Comparison of ENCODE assay signal across 29 cellular contexts in the genomic region with DNA sequence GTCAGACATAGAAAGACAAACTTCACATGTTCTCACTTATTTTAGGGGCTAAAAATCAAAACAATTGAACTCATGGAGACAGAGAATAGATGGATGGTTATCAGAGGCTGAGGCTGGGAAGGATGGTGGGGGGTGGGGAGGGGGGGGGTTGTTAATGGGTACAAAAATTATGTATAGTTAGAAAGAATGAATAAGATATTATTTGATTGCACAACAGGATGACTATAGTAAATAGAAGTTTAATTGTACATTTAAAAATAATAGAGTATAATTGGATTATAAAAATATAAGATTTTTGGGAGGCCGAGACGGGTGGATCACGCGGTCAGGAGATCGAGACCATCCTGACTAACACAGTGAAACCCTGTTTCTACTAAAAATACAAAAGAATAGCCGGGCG.
"Had no signal": no experiment of that assay in that cellular context is flagged by ENCODE, and none has a peak within 500 bp of the region (broad histone marks: within the 10 kb centered on the region; RNA-seq: fewer than 3 reads in every experiment).

No MANE protein-coding gene starts in this region.

- H3K36me3 ChIP-seq: colonic mucosa, esophagus muscularis mucosa, esophagus squamous epithelium, gastrocnemius medialis, gastroesophageal sphincter, heart left ventricle, heart right ventricle had no signal

- H3K9me3 Mint-ChIP-seq: dendritic cell treated with granulocyte-macrophage colony-stimulating factor and Interleukin-4, amounts not matched to agents 40 ng/mL and 50 ng/mL, for 4 days; effector memory CD8-positive, alpha-beta T cell; endodermal cell had no signal

- H3K27me3 ChIP-seq: colonic mucosa, dorsolateral prefrontal cortex, esophagus muscularis mucosa, esophagus squamous epithelium, foreskin keratinocyte, gastrocnemius medialis, gastroesophageal sphincter, heart left ventricle, heart right ventricle had no signal

- DNase-seq: colonic mucosa; cortex of kidney; dermis blood vessel endothelial cell; dorsolateral prefrontal cortex; effector CD4-positive, alpha-beta T cell; effector CD8-positive, alpha-beta T cell; effector memory CD4-positive, alpha-beta T cell; effector memory CD8-positive, alpha-beta T cell; endodermal cell; erythroblast; esophagus squamous epithelium; foreskin fibroblast; foreskin keratinocyte; foreskin melanocyte; gastrocnemius medialis; glutamatergic neuron; head of caudate nucleus; heart left ventricle; heart right ventricle had no signal

- H3K27ac ChIP-seq: colonic mucosa, coronary artery, dorsolateral prefrontal cortex, epithelial cell of prostate, esophagus muscularis mucosa, esophagus squamous epithelium, foreskin keratinocyte, gastrocnemius medialis, gastroesophageal sphincter, heart left ventricle, heart right ventricle had no signal

- H3K4me1 Mint-ChIP-seq: endodermal cell had no signal

- ATAC-seq: effector memory CD8-positive, alpha-beta T cell; esophagus mucosa; foreskin keratinocyte; gastrocnemius medialis; gastroesophageal sphincter; heart left ventricle; heart right ventricle had no signal

- H3K27ac Mint-ChIP-seq: dendritic cell treated with granulocyte-macrophage colony-stimulating factor and Interleukin-4, amounts not matched to agents 40 ng/mL and 50 ng/mL, for 4 days; effector memory CD8-positive, alpha-beta T cell; endodermal cell had no signal

- H3K4me1 ChIP-seq: colonic mucosa, esophagus muscularis mucosa, esophagus squamous epithelium, foreskin keratinocyte, gastrocnemius medialis, gastroesophageal sphincter had no signal

- H3K4me3 Mint-ChIP-seq: dendritic cell treated with granulocyte-macrophage colony-stimulating factor and Interleukin-4, amounts not matched to agents 40 ng/mL and 50 ng/mL, for 4 days; effector memory CD8-positive, alpha-beta T cell; endodermal cell had no signal

- H3K9me3 ChIP-seq: colonic mucosa, esophagus muscularis mucosa, esophagus squamous epithelium, gastrocnemius medialis, gastroesophageal sphincter had no signal

- H3K4me3 ChIP-seq: colonic mucosa, coronary artery, dorsolateral prefrontal cortex, esophagus muscularis mucosa, esophagus squamous epithelium, gastrocnemius medialis, gastroesophageal sphincter, heart left ventricle, heart right ventricle had no signal

- FAIRE-seq: colon, endometrium, endothelial cell of umbilical vein, frontal cortex had no signal

- H3K27me3 Mint-ChIP-seq: dendritic cell treated with granulocyte-macrophage colony-stimulating factor and Interleukin-4, amounts not matched to agents 40 ng/mL and 50 ng/mL, for 4 days had no signal
